ENCODE assay signal across 8 cellular contexts in the genomic region with DNA sequence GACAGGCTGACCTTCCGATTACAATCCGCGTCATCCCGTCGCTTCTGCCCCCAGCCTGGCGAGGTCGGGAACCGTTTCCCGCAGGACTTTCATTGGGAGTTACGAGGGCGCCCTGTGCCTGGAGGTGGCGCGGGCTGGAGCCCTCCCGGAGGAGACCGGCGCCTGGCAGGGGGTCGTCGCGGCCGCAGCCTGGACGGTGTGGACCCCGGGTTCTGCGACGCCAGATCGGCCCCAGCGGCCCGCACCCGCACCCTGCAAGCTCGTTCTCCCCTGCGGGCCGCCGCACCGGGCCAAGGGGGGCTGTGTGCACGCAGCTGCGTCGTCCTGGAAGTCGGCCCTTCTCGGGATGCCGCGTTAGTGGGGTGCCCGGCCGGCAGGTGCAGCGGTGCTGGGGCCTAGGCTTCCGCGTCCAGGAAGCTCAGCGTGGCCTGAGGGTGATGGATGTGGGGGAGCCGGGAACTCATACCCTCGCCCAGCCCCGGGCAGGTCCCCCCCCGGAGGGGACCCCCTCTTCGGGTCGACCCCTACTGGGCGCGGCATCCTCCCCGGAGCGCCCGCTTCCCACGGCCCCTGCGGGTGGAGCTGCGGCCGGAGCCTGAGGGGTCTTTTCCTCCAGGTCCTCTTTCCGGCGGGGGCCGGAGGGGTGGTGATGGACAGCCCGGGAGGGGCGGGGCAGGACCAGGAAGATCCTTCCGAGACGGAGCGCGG.
DNase-seq lines count a peak whose midpoint lies in the region; ATAC-seq and TF ChIP-seq lines count a peak whose summit lies in the region.

No MANE protein-coding gene starts in this region.

- peak overlapping the region; percentile 94 for H3K27ac ChIP-seq in left ventricle myocardium inferior (replicated peaks)
- H3K27ac ChIP-seq in gastrocnemius medialis: peak overlapping the region; percentile 89 to 95 (median 94)

- no peaks in the 10 kb centered on the region for H3K9me3 Mint-ChIP-seq in activated CD8-positive, alpha-beta T cell treated with anti-CD3 and anti-CD28 coated beads, Interleukin-2, amount 10 ng/mL, durations not matched to agents 7 days and 5 days (ENCODE audit: insufficient read depth)

- H3K4me1 ChIP-seq in left ventricle myocardium inferior: peaks cover 95% of the 10 kb centered on the region
- peaks cover 73 to 80% of the 10 kb centered on the region in 2 donors for H3K4me1 ChIP-seq in gastrocnemius medialis

- intact Hi-C loops in left ventricle myocardium inferior (cut with micrococcal nuclease): no loop called here
- intact Hi-C loops in gastrocnemius medialis (cut with DNase I; ENCODE audit: low total_unique reads): loop anchor here (5.0 kb wide), 1 partner anchor 41 kb away; no protein-coding TSS in a partner anchor

- H3K4me3 ChIP-seq in AG09309 (ENCODE audit: control insufficient read depth, low read depth, low read length) (peak overlapping the region; percentile 47), left ventricle myocardium inferior (peak overlapping the region; percentile 94), gastrocnemius medialis (peak overlapping the region; percentile 58 to 82 (median 67))

- TF ChIP-seq POLR2A in gastrocnemius medialis (IDR thresholded peaks at IDR 0.05): no peak

- H3K27me3 ChIP-seq in left ventricle myocardium inferior (ENCODE audit: low read depth): no peaks in the 10 kb centered on the region
- no peaks in the 10 kb centered on the region for H3K27me3 ChIP-seq in gastrocnemius medialis

- H3K36me3 ChIP-seq in left ventricle myocardium inferior: no peaks in the 10 kb centered on the region
- H3K36me3 ChIP-seq in gastrocnemius medialis: no peaks in the 10 kb centered on the region

- no peak for DNase-seq in AG09309 (ENCODE audit: low read depth)
- DNase-seq in activated CD8-positive, alpha-beta T cell treated with anti-CD3 and anti-CD28 coated beads, Interleukin-2, amount 10 ng/mL, durations not matched to agents 7 days and 5 days: peak; percentile 63
- DNase-seq in left ventricle myocardium inferior: no peak
- DNase-seq in gastrocnemius medialis: no peak
- DNase-seq in A172 (ENCODE audit: low spot score): no peak
- DNase-seq in D341Med (ENCODE audit: low spot score): no peak

- peak overlapping the region; percentile 75 for H3K4me3 Mint-ChIP-seq in activated CD8-positive, alpha-beta T cell treated with anti-CD3 and anti-CD28 coated beads, Interleukin-2, amount 10 ng/mL, durations not matched to agents 7 days and 5 days

- POLR2A ChIA-PET in activated CD8-positive, alpha-beta T cell treated with anti-CD3 and anti-CD28 coated beads, Interleukin-2, amount 10 ng/mL, durations not matched to agents 7 days and 5 days (lab: Charles Lee): interaction anchor here (1.2 to 9.7 kb wide), 3 partner anchors 9 to 17 kb away, joined by 4 to 199 read pairs (median 45); no protein-coding TSS in a partner anchor

- TF ChIP-seq CTCF in AG09309 (IDR thresholded peaks at IDR 0.05; ENCODE audit: control insufficient read depth, insufficient read depth, low read depth, low read length, missing control alignments) (no peak), left ventricle myocardium inferior (IDR thresholded peaks at IDR 0.05; ENCODE audit: borderline replicate concordance) (no peak), gastrocnemius medialis (IDR thresholded peaks at IDR 0.05 in 4 of 5, conservative IDR thresholded peaks at IDR 0.05 in 1 of 5) (no peak)

- H3K4me1 Mint-ChIP-seq in activated CD8-positive, alpha-beta T cell treated with anti-CD3 and anti-CD28 coated beads, Interleukin-2, amount 10 ng/mL, durations not matched to agents 7 days and 5 days (ENCODE audit: low read depth): peaks cover 55% of the 10 kb centered on the region

- in situ Hi-C loops in gastrocnemius medialis (cut with MboI; ENCODE audit: low sequenced_read_pairs in 4 of 4): no loop called here

- CTCF ChIA-PET in activated CD8-positive, alpha-beta T cell treated with anti-CD3 and anti-CD28 coated beads, Interleukin-2, amount 10 ng/mL, durations not matched to agents 7 days and 5 days (lab: Charles Lee): interaction anchor here (1.2 to 9.7 kb wide), 4 partner anchors 11 to 110 kb away, joined by 3 to 202 read pairs (median 6); no protein-coding TSS in a partner anchor

- ATAC-seq in GM19372 (IDR thresholded peaks at IDR 0.05; ENCODE audit: low read depth, unreplicated experiment) (peak; percentile 41), HG03442 (IDR thresholded peaks at IDR 0.05; ENCODE audit: unreplicated experiment) (peak; percentile 32), gastrocnemius medialis (peak in 1 of 2 donors; percentile 0)
- ATAC-seq in activated CD8-positive, alpha-beta T cell treated with anti-CD3 and anti-CD28 coated beads, Interleukin-2, amount 10 ng/mL, durations not matched to agents 7 days and 5 days: peak; percentile 10

- H3K9me3 ChIP-seq in left ventricle myocardium inferior (replicated peaks) (no peaks in the 10 kb centered on the region), gastrocnemius medialis (no peaks in the 10 kb centered on the region)

- peak overlapping the region; percentile 58 for H3K27ac Mint-ChIP-seq in activated CD8-positive, alpha-beta T cell treated with anti-CD3 and anti-CD28 coated beads, Interleukin-2, amount 10 ng/mL, durations not matched to agents 7 days and 5 days

- no peaks in the 10 kb centered on the region for H3K27me3 Mint-ChIP-seq in activated CD8-positive, alpha-beta T cell treated with anti-CD3 and anti-CD28 coated beads, Interleukin-2, amount 10 ng/mL, durations not matched to agents 7 days and 5 days (ENCODE audit: low read depth)

- H3K36me3 Mint-ChIP-seq in activated CD8-positive, alpha-beta T cell treated with anti-CD3 and anti-CD28 coated beads, Interleukin-2, amount 10 ng/mL, durations not matched to agents 7 days and 5 days (ENCODE audit: low read depth): peaks cover 20% of the 10 kb centered on the region
